In genomic region chr13:113585828-113586355, GRCh38 we compare ENCODE assay signal across 3 cellular contexts.
TF ChIP-seq lines count a peak whose summit lies in the region.

No MANE protein-coding gene starts in this region.

TF ChIP-seq in SK-N-SH, 30 proteins besides CTCF, POLR2A, EP300 and RAD21 (continued from another document):
- TF ChIP-seq USF2 (IDR thresholded peaks at IDR 0.05; ENCODE audit: borderline replicate concordance, low read depth, low read length) (no peak), FOXJ3 (CRISPR knock-in tag; IDR thresholded peaks at IDR 0.05) (no peak), REST (IDR thresholded peaks at IDR 0.05; ENCODE audit: low read depth, low read length) (no peak), POLR2AphosphoS5 (IDR thresholded peaks at IDR 0.05; ENCODE audit: low read depth, low read length) (no peak), SIN3A (IDR thresholded peaks at IDR 0.05; ENCODE audit: borderline replicate concordance, low read depth, low read length) (no peak), GATA2 (CRISPR knock-in tag; IDR thresholded peaks at IDR 0.05) (no peak), GABPA (IDR thresholded peaks at IDR 0.05; ENCODE audit: low read depth) (no peak), RCOR1 (IDR thresholded peaks at IDR 0.05; ENCODE audit: low read length) (no peak), RXRA (IDR thresholded peaks at IDR 0.05; ENCODE audit: borderline replicate concordance, low read depth) (no peak), ELF1 (IDR thresholded peaks at IDR 0.05) (no peak), FOXM1 (IDR thresholded peaks at IDR 0.05; ENCODE audit: low read depth) (no peak), FOSL2 (IDR thresholded peaks at IDR 0.05; ENCODE audit: borderline replicate concordance, low read depth) (no peak)
- TF ChIP-seq, protein P1, sequence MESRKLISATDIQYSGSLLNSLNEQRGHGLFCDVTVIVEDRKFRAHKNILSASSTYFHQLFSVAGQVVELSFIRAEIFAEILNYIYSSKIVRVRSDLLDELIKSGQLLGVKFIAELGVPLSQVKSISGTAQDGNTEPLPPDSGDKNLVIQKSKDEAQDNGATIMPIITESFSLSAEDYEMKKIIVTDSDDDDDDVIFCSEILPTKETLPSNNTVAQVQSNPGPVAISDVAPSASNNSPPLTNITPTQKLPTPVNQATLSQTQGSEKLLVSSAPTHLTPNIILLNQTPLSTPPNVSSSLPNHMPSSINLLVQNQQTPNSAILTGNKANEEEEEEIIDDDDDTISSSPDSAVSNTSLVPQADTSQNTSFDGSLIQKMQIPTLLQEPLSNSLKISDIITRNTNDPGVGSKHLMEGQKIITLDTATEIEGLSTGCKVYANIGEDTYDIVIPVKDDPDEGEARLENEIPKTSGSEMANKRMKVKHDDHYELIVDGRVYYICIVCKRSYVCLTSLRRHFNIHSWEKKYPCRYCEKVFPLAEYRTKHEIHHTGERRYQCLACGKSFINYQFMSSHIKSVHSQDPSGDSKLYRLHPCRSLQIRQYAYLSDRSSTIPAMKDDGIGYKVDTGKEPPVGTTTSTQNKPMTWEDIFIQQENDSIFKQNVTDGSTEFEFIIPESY (IDR thresholded peaks at IDR 0.05; ENCODE audit: borderline replicate concordance, low read depth) = no peak
TF ChIP-seq in SK-N-SH: peak in this region for 0.

TF ChIP-seq in SK-N-SH treated with all-trans-retinoic acid at 6 μM for 48 hours, 23 proteins besides CTCF, POLR2A, EP300 and RAD21 (continued from another document):
- TF ChIP-seq CREB5 (CRISPR knock-in tag; IDR thresholded peaks at IDR 0.05; ENCODE audit: low read depth) (no peak), ZFP3 (CRISPR knock-in tag; IDR thresholded peaks at IDR 0.05) (no peak), POU6F1 (CRISPR knock-in tag; IDR thresholded peaks at IDR 0.05; ENCODE audit: borderline replicate concordance, low read depth) (no peak), ARNTL (CRISPR knock-in tag; IDR thresholded peaks at IDR 0.05; ENCODE audit: borderline replicate concordance, low read depth) (no peak), CSDC2 (CRISPR knock-in tag; IDR thresholded peaks at IDR 0.05) (no peak), ZNF70 (CRISPR knock-in tag; IDR thresholded peaks at IDR 0.05) (no peak)

TF ChIP-seq in WTC11, 78 proteins besides CTCF, POLR2A, EP300 and RAD21 (continued from another document):
- TF ChIP-seq E2F5 (CRISPR knock-in tag; IDR thresholded peaks at IDR 0.05) (no peak), ATF2 (CRISPR knock-in tag; IDR thresholded peaks at IDR 0.05; ENCODE audit: borderline replicate concordance, low read depth) (no peak), SMAD3 (CRISPR knock-in tag; IDR thresholded peaks at IDR 0.05; ENCODE audit: borderline replicate concordance) (no peak), HMGA2 (CRISPR knock-in tag; IDR thresholded peaks at IDR 0.05) (no peak), MXD4 (CRISPR knock-in tag; IDR thresholded peaks at IDR 0.05; ENCODE audit: borderline replicate concordance) (no peak), TP53 (CRISPR knock-in tag; IDR thresholded peaks at IDR 0.05) (no peak), TEAD1 (CRISPR knock-in tag; IDR thresholded peaks at IDR 0.05) (no peak), JUN (CRISPR knock-in tag; IDR thresholded peaks at IDR 0.05) (no peak), RORB (CRISPR knock-in tag; IDR thresholded peaks at IDR 0.05) (no peak), ZNF138 (CRISPR knock-in tag; conservative IDR thresholded peaks at IDR 0.05) (no peak), ZBTB43 (CRISPR knock-in tag; IDR thresholded peaks at IDR 0.05) (no peak), MYBL2 (CRISPR knock-in tag; IDR thresholded peaks at IDR 0.05) (no peak), ZBTB21 (CRISPR knock-in tag; IDR thresholded peaks at IDR 0.05; ENCODE audit: borderline replicate concordance) (no peak), ZSCAN18 (CRISPR knock-in tag; IDR thresholded peaks at IDR 0.05) (no peak), ZNF423 (CRISPR knock-in tag; IDR thresholded peaks at IDR 0.05) (no peak), GTF2I (CRISPR knock-in tag; conservative IDR thresholded peaks at IDR 0.05) (no peak)
- TF ChIP-seq, protein P2, sequence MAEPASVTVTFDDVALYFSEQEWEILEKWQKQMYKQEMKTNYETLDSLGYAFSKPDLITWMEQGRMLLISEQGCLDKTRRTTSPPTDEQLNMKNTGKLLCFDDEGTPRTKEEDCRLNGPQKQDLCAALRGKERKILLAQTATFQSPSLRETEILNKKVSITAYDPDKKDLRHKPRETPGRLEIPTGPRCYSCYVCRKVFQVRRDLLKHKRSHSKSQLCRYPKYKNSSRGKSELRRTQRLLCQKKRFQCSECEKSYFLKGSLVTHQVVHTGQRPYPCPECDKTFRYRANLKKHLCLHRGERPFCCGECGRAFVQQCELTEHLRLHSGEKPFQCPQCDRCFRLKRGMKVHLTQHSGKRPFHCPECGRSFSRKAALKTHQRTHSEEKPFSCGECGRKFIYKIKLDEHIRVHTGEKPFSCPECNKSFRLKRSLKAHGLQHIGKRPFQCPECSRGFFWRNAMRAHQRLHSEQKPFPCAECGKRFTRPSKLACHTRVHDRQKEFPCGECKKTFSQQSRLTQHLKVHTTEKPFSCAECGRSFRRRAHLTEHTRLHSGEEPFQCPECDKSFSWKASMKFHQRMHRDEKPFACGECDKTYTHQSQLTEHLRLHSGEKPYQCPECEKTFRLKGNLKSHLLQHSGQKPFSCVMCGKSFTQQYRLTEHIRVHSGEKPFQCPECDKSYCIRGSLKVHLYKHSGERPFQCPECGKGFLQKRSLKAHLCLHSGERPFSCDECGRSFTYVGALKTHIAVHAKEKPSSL (CRISPR knock-in tag; conservative IDR thresholded peaks at IDR 0.05) = no peak
- TF ChIP-seq, protein P3, sequence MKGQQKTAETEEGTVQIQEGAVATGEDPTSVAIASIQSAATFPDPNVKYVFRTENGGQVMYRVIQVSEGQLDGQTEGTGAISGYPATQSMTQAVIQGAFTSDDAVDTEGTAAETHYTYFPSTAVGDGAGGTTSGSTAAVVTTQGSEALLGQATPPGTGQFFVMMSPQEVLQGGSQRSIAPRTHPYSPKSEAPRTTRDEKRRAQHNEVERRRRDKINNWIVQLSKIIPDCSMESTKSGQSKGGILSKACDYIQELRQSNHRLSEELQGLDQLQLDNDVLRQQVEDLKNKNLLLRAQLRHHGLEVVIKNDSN (CRISPR knock-in tag; IDR thresholded peaks at IDR 0.05) = no peak
